ENCODE assay signal across 18 cellular contexts in genomic region chr14:81390706-81391105, GRCh38. TPM values are rescaled to one million over a fixed set of nuclear protein-coding genes. Genes with fewer than 3 reads are reported as not detected.
A peak's percentile ranks its signal among the peaks of the same experiment; 100 is the strongest.
DNase-seq lines count a peak whose midpoint lies in the region; ATAC-seq, FAIRE-seq and TF ChIP-seq lines count a peak whose summit lies in the region.
"Had no signal": no experiment of that assay in that cellular context is flagged by ENCODE, and none has a peak within 500 bp of the region (broad histone marks: within the 10 kb centered on the region; RNA-seq: fewer than 3 reads in every experiment).

No MANE protein-coding gene starts in this region.

- in situ Hi-C loops in HepG2 (cut with HindIII; ENCODE audit: extremely low pct_ligation_motif_present, low pct_unique_long_range_greater_than_20kb) = no loop called here

- H3K18ac ChIP-seq in mesenchymal stem cell (ENCODE audit: low read depth in 1 of 2, low read length in 2 of 2) = no peak overlapping the region

- no peak overlapping the region for H3K4me3 Mint-ChIP-seq in activated naive CD8-positive, alpha-beta T cell treated with anti-CD3 and anti-CD28 coated beads, Interleukin-2, amount 50 U/mL, for 24 hours
- H3K4me3 Mint-ChIP-seq: CD4-positive, alpha-beta T cell had no signal

- no peaks in the 10 kb centered on the region for H3K79me2 ChIP-seq in HepG2 (ENCODE audit: insufficient read depth, low read length)

- H4K20me1 ChIP-seq in HepG2 (ENCODE audit: insufficient read depth, low read length) = no peaks in the 10 kb centered on the region

- H3K9ac ChIP-seq in HepG2 (ENCODE audit: insufficient read depth, low read depth, low read length) (no peak overlapping the region), mesenchymal stem cell (ENCODE audit: low read length) (no peak overlapping the region)

- H3K4ac ChIP-seq in mesenchymal stem cell (ENCODE audit: low read depth in 1 of 2, low read length in 2 of 2) = no peak overlapping the region

- no peak overlapping the region for H3K14ac ChIP-seq in mesenchymal stem cell (ENCODE audit: low read length in 2 of 2)

- no peak overlapping the region for H4K91ac ChIP-seq in mesenchymal stem cell (ENCODE audit: low read length)

- H3K27me3 ChIP-seq in right lobe of liver = no peaks in the 10 kb centered on the region
- H3K27me3 ChIP-seq in HepG2 (ENCODE audit: control insufficient read depth in 1 of 2, insufficient read depth in 2 of 2, low read length in 2 of 2) = no peaks in the 10 kb centered on the region
- no peaks in the 10 kb centered on the region for H3K27me3 ChIP-seq in esophagus squamous epithelium
- peaks cover 0 to 3% of the 10 kb centered on the region in 2 experiments for H3K27me3 ChIP-seq in mesenchymal stem cell (ENCODE audit: control insufficient read depth in 1 of 2, insufficient read depth in 1 of 2, low read length in 2 of 2)

- no peak overlapping the region for H2BK15ac ChIP-seq in mesenchymal stem cell (ENCODE audit: low read depth, poor library complexity, severe bottlenecking)

- ATAC-seq in right lobe of liver (peak; percentile 23 to 67 (median 32)), HepG2 (no peak), HG03039 (IDR thresholded peaks at IDR 0.05; ENCODE audit: unreplicated experiment) (no peak)
- no peak for ATAC-seq in activated naive CD8-positive, alpha-beta T cell treated with anti-CD3 and anti-CD28 coated beads, Interleukin-2, amount 50 U/mL, for 24 hours
- ATAC-seq: K562 had no signal

- H3K27ac Mint-ChIP-seq in activated naive CD8-positive, alpha-beta T cell treated with anti-CD3 and anti-CD28 coated beads, Interleukin-2, amount 50 U/mL, for 24 hours = no peak overlapping the region
- H3K27ac Mint-ChIP-seq: CD4-positive, alpha-beta T cell had no signal

- CTCF ChIA-PET in HepG2 (lab: Yijun Ruan, JAX; ENCODE audit: low intra/inter-chr PET ratio, low total read pairs) = no interaction called here

- no peak overlapping the region for H2BK5ac ChIP-seq in mesenchymal stem cell (ENCODE audit: low read depth, low read length, poor library complexity, severe bottlenecking)

- H3K79me1 ChIP-seq in mesenchymal stem cell (replicated peaks; ENCODE audit: low read length, poor library complexity, severe bottlenecking) = no peaks in the 10 kb centered on the region

- H2AFZ ChIP-seq in HepG2 (ENCODE audit: low read length) = no peak overlapping the region
- H2AFZ ChIP-seq in mesenchymal stem cell (ENCODE audit: low read depth, low read length) = no peak overlapping the region

- H3K4me1 ChIP-seq in right lobe of liver = no peaks in the 10 kb centered on the region
- H3K4me1 ChIP-seq in HepG2 (ENCODE audit: insufficient read depth, low read length) = no peaks in the 10 kb centered on the region
- H3K4me1 ChIP-seq in esophagus squamous epithelium = peaks cover 7 to 63% (median 18%) of the 10 kb centered on the region in 3 donors
- H3K4me1 ChIP-seq in mesenchymal stem cell (ENCODE audit: control insufficient read depth, insufficient read depth, low read depth, low read length) = peaks cover 2% of the 10 kb centered on the region

- H2BK120ac ChIP-seq in mesenchymal stem cell (ENCODE audit: low read depth, low read length) = no peak overlapping the region

- WGBS in right lobe of liver (ENCODE audit: insufficient coverage, low coverage, low lambda C conversion rate, missing lambda C conversion rate) = 60% methylated on average over 3 of the region's 3 CpGs
- WGBS in HepG2 (ENCODE audit: low lambda C conversion rate) = 94% methylated on average over 3 of the region's 3 CpGs
- WGBS in esophagus squamous epithelium, 2 donors = 41 to 56% methylated on average over 3 of the region's 3 CpGs
- 28% methylated on average over 3 of the region's 3 CpGs for whole genome bisulfite sequencing in mesenchymal stem cell

- H3K4me2 ChIP-seq in HepG2 (ENCODE audit: low read depth, low read length) (no peak overlapping the region), mesenchymal stem cell (ENCODE audit: low read length, poor library complexity, severe bottlenecking) (no peak overlapping the region)

- H3K27ac ChIP-seq in right lobe of liver (no peak overlapping the region), HepG2 (ENCODE audit: extremely low read length, insufficient read depth, low read length) (no peak overlapping the region), esophagus squamous epithelium (peak overlapping the region; percentile 50 to 84 (median 75)), mesenchymal stem cell (ENCODE audit: low read length, poor library complexity, severe bottlenecking) (no peak overlapping the region)
- H3K27ac ChIP-seq: RWPE1 had no signal

- TF ChIP-seq EP300 in HepG2 (IDR thresholded peaks at IDR 0.05; ENCODE audit: low read depth in 2 of 2, low read length in 2 of 2) (no peak), HepG2 (CRISPR knock-in tag; IDR thresholded peaks at IDR 0.05; ENCODE audit: borderline replicate concordance) (no peak)

- no peak for TF ChIP-seq RAD21 in HepG2 (CRISPR knock-in tag; IDR thresholded peaks at IDR 0.05)

- H3K27me3 Mint-ChIP-seq in activated naive CD8-positive, alpha-beta T cell treated with anti-CD3 and anti-CD28 coated beads, Interleukin-2, amount 50 U/mL, for 24 hours = peaks cover 2% of the 10 kb centered on the region
- H3K27me3 Mint-ChIP-seq: CD4-positive, alpha-beta T cell had no signal

- no peak overlapping the region for H3K4me3 ChIP-seq in right lobe of liver
- H3K4me3 ChIP-seq in HepG2 (replicated peaks in 1 of 3; ENCODE audit: insufficient read depth in 1 of 3, low read depth in 2 of 3, low read length in 3 of 3) = no peak overlapping the region
- H3K4me3 ChIP-seq in esophagus squamous epithelium = no peak overlapping the region
- no peak overlapping the region for H3K4me3 ChIP-seq in mesenchymal stem cell (ENCODE audit: insufficient read depth in 1 of 2, low read depth in 1 of 2, low read length in 2 of 2)
- H3K4me3 ChIP-seq: K562 had no signal

- no peak for DNase-seq in right lobe of liver
- no peak for DNase-seq in HepG2 (ENCODE audit: low spot score)
- no peak for DNase-seq in esophagus squamous epithelium (lab: John Stamatoyannopoulos, UW)
- peak; percentile 4 for DNase-seq in mesenchymal stem cell
- no peak for DNase-seq in HPDE6-E6E7 (ENCODE audit: extremely low spot score)
- DNase-seq in activated naive CD8-positive, alpha-beta T cell treated with anti-CD3 and anti-CD28 coated beads, Interleukin-2, amount 50 U/mL, for 24 hours = no peak
- DNase-seq: CD4-positive, alpha-beta T cell; GF-D8; HCEC 1CT; NCI-H1105 treated with DMSO at 0.1 percent for 48 hours; NCI-H187; NCI-H2227 treated with DMSO at 0.1 percent for 48 hours; NCI-H524; NCI-H82 had no signal

- no peak overlapping the region for H4K8ac ChIP-seq in mesenchymal stem cell (ENCODE audit: low read length)

- H2AK5ac ChIP-seq in mesenchymal stem cell (ENCODE audit: low read length, severe bottlenecking) = no peak overlapping the region

- H3K36me3 Mint-ChIP-seq in activated naive CD8-positive, alpha-beta T cell treated with anti-CD3 and anti-CD28 coated beads, Interleukin-2, amount 50 U/mL, for 24 hours (ENCODE audit: low read depth) = no peaks in the 10 kb centered on the region

- H3K9me3 ChIP-seq in right lobe of liver = no peaks in the 10 kb centered on the region
- H3K9me3 ChIP-seq in HepG2 (ENCODE audit: low read length) = no peaks in the 10 kb centered on the region
- no peaks in the 10 kb centered on the region for H3K9me3 ChIP-seq in esophagus squamous epithelium
- H3K9me3 ChIP-seq in mesenchymal stem cell (ENCODE audit: control insufficient read depth, low read length) = peaks cover 3% of the 10 kb centered on the region

- no peak overlapping the region for H3K23ac ChIP-seq in mesenchymal stem cell (ENCODE audit: low read length in 2 of 2)

- H3K4me1 Mint-ChIP-seq in activated naive CD8-positive, alpha-beta T cell treated with anti-CD3 and anti-CD28 coated beads, Interleukin-2, amount 50 U/mL, for 24 hours = no peaks in the 10 kb centered on the region

- no peak overlapping the region for H2BK12ac ChIP-seq in mesenchymal stem cell (ENCODE audit: low read length in 2 of 2)

- no TSS peak for BruUV-seq in HepG2 (replicated peaks; lab: Mats Ljungman, UMichigan)

- no peak for FAIRE-seq in HepG2 (lab: Jason Lieb, UNC)
- FAIRE-seq: K562 had no signal

- TF ChIP-seq CTCF in right lobe of liver (IDR thresholded peaks at IDR 0.05) (no peak), HepG2 (CRISPR knock-in tag; IDR thresholded peaks at IDR 0.05) (no peak), esophagus squamous epithelium (IDR thresholded peaks at IDR 0.05) (no peak)

- intact Hi-C loops in right lobe of liver (cut with DNase I) (no loop called here), HepG2 (cut with micrococcal nuclease; ENCODE audit: unreplicated experiment) (no loop called here), esophagus squamous epithelium (cut with DNase I) (no loop called here)

- no peaks in the 10 kb centered on the region for H3K9me3 Mint-ChIP-seq in activated naive CD8-positive, alpha-beta T cell treated with anti-CD3 and anti-CD28 coated beads, Interleukin-2, amount 50 U/mL, for 24 hours
- H3K9me3 Mint-ChIP-seq: CD4-positive, alpha-beta T cell had no signal

- TF ChIP-seq POLR2A in right lobe of liver (IDR thresholded peaks at IDR 0.05) = no peak
- no peak for TF ChIP-seq POLR2A in HepG2 (IDR thresholded peaks at IDR 0.05; ENCODE audit: insufficient read depth in 1 of 2, low read depth in 2 of 2, low read length in 2 of 2)
- no peak for TF ChIP-seq POLR2A in esophagus squamous epithelium (IDR thresholded peaks at IDR 0.05)

- POLR2A ChIA-PET in HepG2 (lab: Yijun Ruan, JAX) = no interaction called here

- H3K36me3 ChIP-seq in right lobe of liver (no peaks in the 10 kb centered on the region), HepG2 (replicated peaks in 1 of 2; ENCODE audit: control insufficient read depth in 1 of 2, insufficient read depth in 2 of 2, low read length in 2 of 2) (peaks cover 0 to 11% of the 10 kb centered on the region in 2 experiments; a peak in 1 of 5 replicates), esophagus squamous epithelium (peaks cover 0 to 3% (median 0%) of the 10 kb centered on the region in 3 donors), mesenchymal stem cell (ENCODE audit: control insufficient read depth in 1 of 2, insufficient read depth in 2 of 2, low read depth in 1 of 2, low read length in 2 of 2) (peaks cover 0 to 26% of the 10 kb centered on the region in 2 experiments)

RNA-seq across cellular contexts. Expression of gene STON2, which starts 9.4 kb away (rescaled TPM):
- total RNA-seq in right lobe of liver = 10 to 100 TPM in 3 of 6 experiments, 1 to 10 TPM in 3; 4.9 to 23.7 (median 10.7) TPM
- 11.0 and 13.8 TPM in 2 replicates for total RNA-seq in HepG2 (2016; rRNA removed; fragmentation: Illumina TruSeq; extraction: Trizol)
- 1.8 and 2.0 TPM in 2 replicates for total RNA-seq in HepG2 (2016; cell fraction: cytosol; rRNA removed; fragmentation: Illumina TruSeq; extraction: Trizol; ENCODE audit: low read depth)
- total RNA-seq in HepG2 (2016; cell fraction: insoluble cytoplasmic fraction; rRNA removed; fragmentation: Illumina TruSeq; extraction: Trizol) = 10.5 and 13.2 TPM in 2 replicates
- total RNA-seq in HepG2 (2016; cell fraction: membrane; rRNA removed; fragmentation: Illumina TruSeq; extraction: Trizol) = 3.1 and 3.8 TPM in 2 replicates
- total RNA-seq in HepG2 (2016; cell fraction: nucleus; rRNA removed; fragmentation: Illumina TruSeq; extraction: Trizol) = 12.7 and 16.5 TPM in 2 replicates
- polyA plus RNA-seq in HepG2 (2011; rRNA removed) = 2.1 and 2.4 TPM in 2 replicates
- 0.71 and 1.6 TPM in 2 replicates for polyA plus RNA-seq in HepG2 (2011; cell fraction: cytosol; rRNA removed)
- 2.0 and 3.8 TPM in 2 replicates for polyA plus RNA-seq in HepG2 (2011; cell fraction: nucleus; rRNA removed)
- 1.3 and 1.6 TPM in 2 replicates for polyA plus RNA-seq in HepG2 (2012)
- 0.23 and 0.43 TPM in 2 replicates for polyA plus RNA-seq in HepG2 (2016; cell fraction: cytosol; fragmentation: Illumina TruSeq; extraction: Trizol; ENCODE audit: low read depth)
- 2.4 TPM in 2 replicates for polyA plus RNA-seq in HepG2 (2016; cell fraction: insoluble cytoplasmic fraction; fragmentation: Illumina TruSeq; extraction: Trizol; ENCODE audit: low read depth)
- 0.57 and 0.77 TPM in 2 replicates for polyA plus RNA-seq in HepG2 (2016; cell fraction: membrane; fragmentation: Illumina TruSeq; extraction: Trizol; ENCODE audit: low read depth)
- 2.7 and 4.2 TPM in 2 replicates for polyA plus RNA-seq in HepG2 (2016; cell fraction: nucleus; fragmentation: Illumina TruSeq; extraction: Trizol; ENCODE audit: insufficient read depth, low read depth)
- 15.1 and 91.4 TPM in 2 replicates for polyA minus RNA-seq in HepG2 (2011; rRNA and poly(A)+ RNA removed; ENCODE audit: low replicate concordance)
- polyA minus RNA-seq in HepG2 (2011; cell fraction: cytosol; rRNA and poly(A)+ RNA removed) = 6.2 and 6.7 TPM in 2 replicates
- polyA minus RNA-seq in HepG2 (2011; cell fraction: nucleus; rRNA and poly(A)+ RNA removed) = 14.8 and 17.2 TPM in 2 replicates
- total RNA-seq in esophagus squamous epithelium = 10 to 100 TPM; 58.7 to 71.6 (median 67.1) TPM
- polyA plus RNA-seq in mesenchymal stem cell (2013, experiment 1 of 2) = not detected
- not detected for polyA plus RNA-seq in mesenchymal stem cell (2013, experiment 2 of 2)
- total RNA-seq: CD4-positive, alpha-beta T cell had no signal
- polyA plus RNA-seq: BJ had no signal

Comparison
In these comparisons a context has a peak if more than half of its experiments do, and no peak if none do; other contexts are left out.
1. ATAC-seq: peak in right lobe of liver (4 of 4); none in HepG2 (single experiment), HG03039 (single experiment) and activated naive CD8-positive, alpha-beta T cell treated with anti-CD3 and anti-CD28 coated beads, Interleukin-2, amount 50 U/mL, for 24 hours (single experiment).
2. H3K27ac ChIP-seq: peak in esophagus squamous epithelium (4 of 4); none in right lobe of liver (0 of 3), HepG2 (single experiment) and mesenchymal stem cell (single experiment).